In genomic region chr10:60101821-60102220, GRCh38 we compare ENCODE assay signal across 22 cellular contexts.
DNase-seq lines count a peak whose midpoint lies in the region; ATAC-seq, FAIRE-seq and TF ChIP-seq lines count a peak whose summit lies in the region.
"Had no signal": no experiment of that assay in that cellular context is flagged by ENCODE, and none has a peak within 500 bp of the region (broad histone marks: within the 10 kb centered on the region; RNA-seq: fewer than 3 reads in every experiment).

No MANE protein-coding gene starts in this region.

- peaks cover 19% of the 10 kb centered on the region for H3K36me3 Mint-ChIP-seq in type B pancreatic cell
- no peaks in the 10 kb centered on the region for H3K36me3 Mint-ChIP-seq in activated CD8-positive, alpha-beta memory T cell treated with anti-CD3 and anti-CD28 coated beads, Interleukin-2, amount 10 ng/mL, durations not matched to agents 7 days and 5 days

- H2AFZ ChIP-seq in OCI-LY7 (ENCODE audit: low read length) (no peak overlapping the region), keratinocyte (ENCODE audit: control insufficient read depth, low read length) (no peak overlapping the region)
- H2AFZ ChIP-seq: GM23248 had no signal

- no peaks in the 10 kb centered on the region for H3K9me2 ChIP-seq in OCI-LY7 (ENCODE audit: insufficient read depth, low read length)

- FAIRE-seq in keratinocyte (lab: Jason Lieb, UNC), result peak; percentile 9
- FAIRE-seq: GM12878, GM19239 had no signal

- H3K4me3 Mint-ChIP-seq in type B pancreatic cell, result no peak overlapping the region
- H3K4me3 Mint-ChIP-seq in activated CD8-positive, alpha-beta memory T cell treated with anti-CD3 and anti-CD28 coated beads, Interleukin-2, amount 10 ng/mL, durations not matched to agents 7 days and 5 days, result no peak overlapping the region
- H3K4me3 Mint-ChIP-seq: B cell had no signal

- H3K9me1 ChIP-seq in keratinocyte (ENCODE audit: control insufficient read depth, extremely low read depth, insufficient read depth, low read length), result no peaks in the 10 kb centered on the region

- H3K4me2 ChIP-seq in OCI-LY7 (ENCODE audit: low read length) (no peak overlapping the region), keratinocyte (ENCODE audit: control insufficient read depth, extremely low read depth, insufficient read depth, low read depth, low read length) (no peak overlapping the region)

- H3K9me3 ChIP-seq in OCI-LY7 (ENCODE audit: low read length) (no peaks in the 10 kb centered on the region), keratinocyte (ENCODE audit: control insufficient read depth, low read depth, low read length) (no peaks in the 10 kb centered on the region)
- H3K9me3 ChIP-seq: MG63 had no signal

- BruUV-seq in OCI-LY7 (replicated peaks; lab: Mats Ljungman, UMichigan), result no TSS peak

- CTCF ChIA-PET in OCI-LY7 (lab: Charles Lee; ENCODE audit: unreplicated experiment), result interaction anchor here (1.0 kb wide), 1 partner anchor 106 kb away, joined by 3 read pairs; no protein-coding TSS in a partner anchor
- CTCF ChIA-PET in activated CD8-positive, alpha-beta memory T cell treated with anti-CD3 and anti-CD28 coated beads, Interleukin-2, amount 10 ng/mL, durations not matched to agents 7 days and 5 days (lab: Charles Lee), result interaction anchor here (0.8 to 2.1 kb wide), 2 partner anchors 13 to 15 kb away, joined by 3 to 7 read pairs; no protein-coding TSS in a partner anchor

- H3K36me3 ChIP-seq in OCI-LY7 (ENCODE audit: insufficient read depth, low read length), result no peaks in the 10 kb centered on the region
- H3K36me3 ChIP-seq in keratinocyte (ENCODE audit: control insufficient read depth in 2 of 2, extremely low read depth in 1 of 2, insufficient read depth in 2 of 2, low read length in 2 of 2), result no peaks in the 10 kb centered on the region
- H3K36me3 ChIP-seq: MG63 had no signal

- intact Hi-C loops in OCI-LY7 (cut with micrococcal nuclease; ENCODE audit: unreplicated experiment), result loop anchor here (2.0 kb wide), 1 partner anchor 545 kb away; no protein-coding TSS in a partner anchor

- H3K27me3 Mint-ChIP-seq in type B pancreatic cell, result no peaks in the 10 kb centered on the region
- H3K27me3 Mint-ChIP-seq in activated CD8-positive, alpha-beta memory T cell treated with anti-CD3 and anti-CD28 coated beads, Interleukin-2, amount 10 ng/mL, durations not matched to agents 7 days and 5 days, result no peaks in the 10 kb centered on the region

- H3K27ac ChIP-seq in OCI-LY7 (ENCODE audit: low read depth, low read length, poor library complexity, severe bottlenecking), result no peak overlapping the region
- H3K27ac ChIP-seq in keratinocyte (ENCODE audit: control insufficient read depth, insufficient read depth, low read length), result no peak overlapping the region
- H3K27ac ChIP-seq: 22Rv1, GM23248 had no signal

- H3K4me3 ChIP-seq in OCI-LY7 (ENCODE audit: low read depth, low read length, poor library complexity, severe bottlenecking) (no peak overlapping the region), keratinocyte (ENCODE audit: control insufficient read depth in 2 of 3, extremely low read depth in 1 of 3, insufficient read depth in 2 of 3, low read depth in 1 of 3, low read length in 3 of 3) (no peak overlapping the region)
- H3K4me3 ChIP-seq: GM12878, GM23248, MG63 had no signal

- H3K4me1 Mint-ChIP-seq in type B pancreatic cell (ENCODE audit: unreplicated experiment), result peaks cover 13% of the 10 kb centered on the region
- no peaks in the 10 kb centered on the region for H3K4me1 Mint-ChIP-seq in activated CD8-positive, alpha-beta memory T cell treated with anti-CD3 and anti-CD28 coated beads, Interleukin-2, amount 10 ng/mL, durations not matched to agents 7 days and 5 days
- H3K4me1 Mint-ChIP-seq: B cell had no signal

- peak; percentile 41 for TF ChIP-seq CTCF in OCI-LY7 (conservative IDR thresholded peaks at IDR 0.05; ENCODE audit: low read length)
- no peak for TF ChIP-seq CTCF in keratinocyte (optimal IDR thresholded peaks at IDR 0.05 in 1 of 3, IDR thresholded peaks at IDR 0.05 in 1 of 3, conservative IDR thresholded peaks at IDR 0.05 in 1 of 3; ENCODE audit: extremely low read depth in 1 of 3, insufficient read depth in 2 of 3, low read length in 3 of 3)
- no peak for TF ChIP-seq CTCF in type B pancreatic cell (conservative IDR thresholded peaks at IDR 0.05)

- POLR2A ChIA-PET in OCI-LY7 (lab: Charles Lee), result no interaction called here

- no peak overlapping the region for H3K9ac ChIP-seq in keratinocyte (ENCODE audit: control insufficient read depth, extremely low read depth, insufficient read depth, low read length)
- H3K9ac ChIP-seq: GM23248 had no signal

- dilution Hi-C loops in keratinocyte (cut with MboI; ENCODE audit: extremely low pct_ligation_motif_present, low sequenced_read_pairs), result loop anchor here (25.0 kb wide), 2 partner anchors 110 to 335 kb away; no protein-coding TSS in a partner anchor

- H4K20me1 ChIP-seq in OCI-LY7 (ENCODE audit: insufficient read depth, low read length) (no peaks in the 10 kb centered on the region), keratinocyte (ENCODE audit: control insufficient read depth, extremely low read depth, insufficient read depth, low read length) (no peaks in the 10 kb centered on the region)

- H3K27ac Mint-ChIP-seq in type B pancreatic cell, result peak overlapping the region; percentile 21
- no peak overlapping the region for H3K27ac Mint-ChIP-seq in activated CD8-positive, alpha-beta memory T cell treated with anti-CD3 and anti-CD28 coated beads, Interleukin-2, amount 10 ng/mL, durations not matched to agents 7 days and 5 days
- H3K27ac Mint-ChIP-seq: B cell had no signal

- H3K27me3 ChIP-seq in keratinocyte (ENCODE audit: control insufficient read depth, extremely low read depth, insufficient read depth, low read length), result no peaks in the 10 kb centered on the region
- H3K27me3 ChIP-seq: MG63 had no signal

- peak; percentile 32 for DNase-seq in DMS53 (lab: John Stamatoyannopoulos, UW)
- no peak for DNase-seq in DMS53 treated with DMSO at 0.1 percent for 48 hours (lab: John Stamatoyannopoulos, UW; ENCODE audit: unreplicated experiment)
- DNase-seq in OCI-LY7 (ENCODE audit: low spot score), result no peak
- DNase-seq in keratinocyte (ENCODE audit: low read depth, low spot score), result no peak
- no peak for DNase-seq in type B pancreatic cell (ENCODE audit: extremely low spot score, unreplicated experiment)
- DNase-seq in activated CD8-positive, alpha-beta memory T cell treated with anti-CD3 and anti-CD28 coated beads, Interleukin-2, amount 10 ng/mL, durations not matched to agents 7 days and 5 days, result no peak
- DNase-seq in SIG-M5 (lab: John Stamatoyannopoulos, UW), result no peak
- no peak for DNase-seq in SKM-1 treated with dmso at 0.1 percent for 144 hours (lab: John Stamatoyannopoulos, UW; ENCODE audit: unreplicated experiment)
- DNase-seq: GM23248, IMR-90, Kasumi-1, MG63, NCI-H1048, NCI-H2081, NCI-H2171 treated with DMSO at 0.1 percent for 48 hours, NCI-H446 treated with DMSO at 0.1 percent for 48 hours, OCI-M1, SHP77 had no signal

- no peak for ATAC-seq in activated CD8-positive, alpha-beta memory T cell treated with anti-CD3 and anti-CD28 coated beads, Interleukin-2, amount 10 ng/mL, durations not matched to agents 7 days and 5 days
- ATAC-seq: GM12878 had no signal

- no peaks in the 10 kb centered on the region for H3K4me1 ChIP-seq in OCI-LY7 (ENCODE audit: insufficient read depth, low read length, poor library complexity, severe bottlenecking)
- no peaks in the 10 kb centered on the region for H3K4me1 ChIP-seq in keratinocyte (ENCODE audit: control insufficient read depth, extremely low read depth, insufficient read depth, low read length)

- H3K79me2 ChIP-seq in OCI-LY7 (ENCODE audit: insufficient read depth, low read depth, low read length) (no peaks in the 10 kb centered on the region), keratinocyte (ENCODE audit: control insufficient read depth, insufficient read depth, low read length) (no peaks in the 10 kb centered on the region)

- H3K9me3 Mint-ChIP-seq in type B pancreatic cell, result no peaks in the 10 kb centered on the region
- no peaks in the 10 kb centered on the region for H3K9me3 Mint-ChIP-seq in activated CD8-positive, alpha-beta memory T cell treated with anti-CD3 and anti-CD28 coated beads, Interleukin-2, amount 10 ng/mL, durations not matched to agents 7 days and 5 days (ENCODE audit: low read depth)
